17 cellular contexts compared by ENCODE assay signal in the genomic region with DNA sequence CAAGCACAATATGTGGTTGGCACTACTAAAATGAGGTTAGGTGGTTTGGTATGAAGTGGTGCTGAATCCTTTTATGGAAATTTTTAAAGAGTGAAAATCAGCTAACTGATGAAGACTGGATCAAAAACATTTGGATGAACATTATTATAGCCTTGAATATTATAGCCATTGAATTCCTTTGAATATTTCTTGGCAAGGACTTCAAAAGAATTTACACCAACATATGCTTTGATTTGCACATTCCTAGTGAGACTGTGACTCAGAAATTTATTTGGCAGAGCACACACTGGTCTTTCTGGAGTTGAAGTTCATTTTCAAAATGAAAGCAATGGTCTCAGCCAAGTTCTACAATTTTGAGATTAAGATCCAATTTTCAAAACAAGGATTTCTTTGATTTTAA.
DNase-seq lines count a peak whose midpoint lies in the region; ATAC-seq and TF ChIP-seq lines count a peak whose summit lies in the region.
"Had no signal": no experiment of that assay in that cellular context is flagged by ENCODE, and none has a peak within 500 bp of the region (broad histone marks: within the 10 kb centered on the region; RNA-seq: fewer than 3 reads in every experiment).

No MANE protein-coding gene starts in this region.

- DNase-seq in NCI-H226 (peak; percentile 32), cardiac fibroblast (ENCODE audit: low read depth in 2 of 2) (peak; percentile 51 to 59), glomerular endothelial cell (ENCODE audit: extremely low read depth, low read depth, low spot score) (peak; percentile 41), HUDEP-2 (lab: John Stamatoyannopoulos, UW; ENCODE audit: unreplicated experiment in 76 of 76) (no peak), left ventricle myocardium superior (no peak)
- DNase-seq: DMS 273 treated with DMSO at 0.1 percent for 48 hours; effector memory CD8-positive, alpha-beta T cell; Karpas-422; NCI-H1417 treated with DMSO at 0.1 percent for 48 hours; NCI-H2171; OCI-M1; small intestine; stimulated activated CD4-positive, alpha-beta T cell treated with anti-CD3 and anti-CD28 coated beads, Interleukin-4, amount 100 ng/mL, for 24 hours; substantia nigra had no signal

- intact Hi-C loops in left ventricle myocardium superior (cut with micrococcal nuclease) = no loop called here

- TF ChIP-seq CTCF in cardiac fibroblast (IDR thresholded peaks at IDR 0.05; ENCODE audit: low read depth, low read length) = no peak

- H3K4me3 ChIP-seq in cardiac fibroblast (replicated peaks in 1 of 2; ENCODE audit: low read depth in 2 of 2, low read length in 2 of 2) = no peak overlapping the region

- ATAC-seq in GM18868 (IDR thresholded peaks at IDR 0.05; ENCODE audit: unreplicated experiment) = no peak
- no peak for ATAC-seq in HG02973 (IDR thresholded peaks at IDR 0.05; ENCODE audit: unreplicated experiment)
- no peak for ATAC-seq in left ventricle myocardium superior
- ATAC-seq: activated CD4-positive, CD25-positive, alpha-beta regulatory T cell treated with anti-CD3 and anti-CD28 coated beads, Interleukin-2, amount 50 U/mL, for 24 hours; effector memory CD8-positive, alpha-beta T cell had no signal

Comparison
In these comparisons a context has a peak if more than half of its experiments do, and no peak if none do; other contexts are left out.
1. DNase-seq: peak in NCI-H226 (single experiment), cardiac fibroblast (2 of 2) and glomerular endothelial cell (single experiment); none in HUDEP-2 (0 of 76) and left ventricle myocardium superior (single experiment).